12 cellular contexts compared by ENCODE assay signal in the genomic region with DNA sequence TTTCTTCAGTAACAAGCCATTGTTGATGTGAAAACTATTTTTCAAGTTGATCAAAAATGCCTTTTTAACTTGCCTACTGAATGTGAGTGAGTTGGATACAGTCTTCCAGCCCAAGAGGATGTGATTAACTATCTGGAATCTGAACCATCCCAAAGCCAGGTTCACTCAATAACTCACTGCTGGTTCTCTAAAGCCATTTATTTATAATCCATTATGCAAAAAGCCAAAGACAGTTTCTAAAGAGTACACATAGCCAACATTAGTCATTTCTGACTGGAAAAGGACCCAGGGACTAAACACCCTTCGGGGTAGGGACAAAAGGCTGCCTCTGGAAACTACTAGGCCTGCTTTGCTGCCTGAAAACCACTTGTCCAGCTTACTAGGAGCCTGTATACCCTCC.
"Had no signal": no experiment of that assay in that cellular context is flagged by ENCODE, and none has a peak within 500 bp of the region (broad histone marks: within the 10 kb centered on the region; RNA-seq: fewer than 3 reads in every experiment).

No MANE protein-coding gene starts in this region.

- DNase-seq: activated CD4-positive, alpha-beta T cell treated with anti-CD3 and anti-CD28 coated beads, Interleukin-2, amount 10 ng/mL, durations not matched to agents 24 days and 14 days; activated naive CD4-positive, alpha-beta T cell treated with anti-CD3 and anti-CD28 coated beads, Interleukin-2, amount 10 ng/mL, durations not matched to agents 7 days and 5 days; effector memory CD8-positive, alpha-beta T cell; erythroblast; immature natural killer cell; left lung; sigmoid colon; stimulated activated CD4-positive, alpha-beta T cell treated with anti-CD3 and anti-CD28 coated beads, Interleukin-4, amount 100 ng/mL, for 1 hour; stimulated activated CD8-positive, alpha-beta memory T cell treated with anti-CD3 and anti-CD28 coated beads, Interleukin-4, amount 100 ng/mL, for 48 hours; stimulated activated naive CD8-positive, alpha-beta T cell treated with anti-CD3 and anti-CD28 coated beads, Interleukin-15, Interleukin-2, amounts not matched to agents 100 U/mL and 50 U/mL, for 24 hours; upper lobe of right lung had no signal

- ATAC-seq: effector memory CD8-positive, alpha-beta T cell; left lung; stimulated activated naive CD8-positive, alpha-beta T cell treated with anti-CD3 and anti-CD28 coated beads, Interleukin-15, Interleukin-2, amounts not matched to agents 100 U/mL and 50 U/mL, for 24 hours; upper lobe of right lung; WTC11 had no signal

- H3K36me3 ChIP-seq: left lung, sigmoid colon, upper lobe of right lung had no signal

- H3K9me3 ChIP-seq: left lung, sigmoid colon, upper lobe of right lung had no signal

- H3K4me3 ChIP-seq: left lung, sigmoid colon, upper lobe of right lung had no signal

- H3K27ac ChIP-seq: left lung, upper lobe of right lung had no signal

- H3K27me3 ChIP-seq: left lung, sigmoid colon, upper lobe of right lung had no signal
